9 cellular contexts compared by ENCODE assay signal in the genomic region with DNA sequence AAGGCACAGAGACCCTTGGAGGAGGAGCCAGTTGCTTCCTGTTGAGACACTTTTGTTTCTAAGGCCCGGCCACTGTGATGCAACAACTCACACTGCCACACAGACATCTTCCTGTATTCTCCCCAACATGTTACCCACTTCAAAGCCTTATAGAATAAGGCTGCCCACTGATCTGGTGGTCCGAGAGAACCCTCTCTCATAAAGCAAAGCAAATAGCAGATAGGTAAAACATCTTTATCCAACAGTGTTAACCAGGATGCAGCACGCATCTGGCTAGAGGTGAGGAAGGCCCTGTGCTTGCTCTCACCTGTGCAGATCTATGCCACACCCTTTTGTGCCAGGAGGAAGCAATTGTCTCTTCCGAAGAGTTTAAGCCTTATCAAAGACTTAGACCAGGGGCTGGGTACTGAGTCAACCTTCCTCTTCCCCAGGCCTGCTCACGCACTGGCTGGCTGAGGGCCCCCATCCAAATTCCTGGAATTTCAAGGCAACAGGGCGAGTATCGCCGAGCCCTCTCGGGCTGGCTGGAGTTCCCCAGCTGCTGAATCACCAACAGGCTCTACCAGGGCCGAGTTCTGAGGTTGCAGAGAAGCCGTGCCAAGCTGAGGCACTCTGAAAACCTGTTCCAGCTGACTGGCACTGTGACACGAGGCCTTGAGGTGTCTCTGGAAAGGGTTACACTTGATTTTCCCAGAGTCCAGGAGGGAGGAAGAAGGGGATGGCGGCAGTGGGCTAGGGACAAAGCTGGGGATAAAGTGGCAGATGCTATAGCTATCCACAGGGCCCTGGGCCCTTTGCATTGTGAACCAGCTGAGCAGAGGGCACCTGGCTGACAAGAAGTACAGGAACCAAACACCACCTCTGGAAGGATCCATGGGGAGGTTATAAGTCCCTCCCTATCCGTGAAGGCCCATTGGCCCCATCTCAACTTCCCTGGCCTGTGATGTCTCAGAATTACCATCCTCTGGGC. TPM values are rescaled to one million over a fixed set of nuclear protein-coding genes. Genes with fewer than 3 reads are reported as not detected.
A peak's percentile ranks its signal among the peaks of the same experiment; 100 is the strongest.
DNase-seq lines count a peak whose midpoint lies in the region; ATAC-seq lines count a peak whose summit lies in the region.
"Had no signal": no experiment of that assay in that cellular context is flagged by ENCODE, and none has a peak within 500 bp of the region (broad histone marks: within the 10 kb centered on the region; RNA-seq: fewer than 3 reads in every experiment).

No MANE protein-coding gene starts in this region.

- no peaks in the 10 kb centered on the region for H3K4me1 ChIP-seq in Karpas-422 (ENCODE audit: low read length)

- no peak for ATAC-seq in HG03442 (IDR thresholded peaks at IDR 0.05; ENCODE audit: unreplicated experiment)

- no peak overlapping the region for H3K27ac ChIP-seq in Karpas-422 (ENCODE audit: low read length)

- no peaks in the 10 kb centered on the region for H3K79me2 ChIP-seq in Karpas-422 (ENCODE audit: low read length)

- no peak overlapping the region for H3K9ac ChIP-seq in Karpas-422 (ENCODE audit: low read length)

- no peaks in the 10 kb centered on the region for H3K9me2 ChIP-seq in Karpas-422 (replicated peaks; ENCODE audit: insufficient read depth, low read length)

- peak overlapping the region; percentile 49 for H3K27ac Mint-ChIP-seq in activated CD4-positive, alpha-beta memory T cell treated with anti-CD3 and anti-CD28 coated beads for 36 hours
- H3K27ac Mint-ChIP-seq: activated B cell treated with CpG ODN at 0.5 μM for 24 hours had no signal

- H3K4me1 Mint-ChIP-seq in activated CD4-positive, alpha-beta memory T cell treated with anti-CD3 and anti-CD28 coated beads for 36 hours (ENCODE audit: low read depth), result peaks cover 18% of the 10 kb centered on the region
- H3K4me1 Mint-ChIP-seq: activated B cell treated with CpG ODN at 0.5 μM for 24 hours had no signal

- H2AFZ ChIP-seq in Karpas-422 (ENCODE audit: low read length), result no peak overlapping the region

- no peaks in the 10 kb centered on the region for H3K27me3 Mint-ChIP-seq in activated CD4-positive, alpha-beta memory T cell treated with anti-CD3 and anti-CD28 coated beads for 36 hours

- H3K4me3 Mint-ChIP-seq in activated CD4-positive, alpha-beta memory T cell treated with anti-CD3 and anti-CD28 coated beads for 36 hours, result no peak overlapping the region
- H3K4me3 Mint-ChIP-seq: activated B cell treated with CpG ODN at 0.5 μM for 24 hours had no signal

- no peaks in the 10 kb centered on the region for H3K9me3 Mint-ChIP-seq in activated CD4-positive, alpha-beta memory T cell treated with anti-CD3 and anti-CD28 coated beads for 36 hours
- H3K9me3 Mint-ChIP-seq: activated B cell treated with CpG ODN at 0.5 μM for 24 hours had no signal

- CTCF ChIA-PET in activated CD4-positive, alpha-beta memory T cell treated with anti-CD3 and anti-CD28 coated beads for 36 hours (lab: Charles Lee), result interaction anchor here (0.8 kb wide), 1 partner anchor 121 kb away, joined by 3 read pairs; no protein-coding TSS in a partner anchor

- intact Hi-C loops in activated CD4-positive, alpha-beta memory T cell treated with anti-CD3 and anti-CD28 coated beads for 36 hours (cut with micrococcal nuclease), result no loop called here

- no peaks in the 10 kb centered on the region for H3K36me3 ChIP-seq in Karpas-422 (ENCODE audit: insufficient read depth, low read length)

- H3K27me3 ChIP-seq in Karpas-422 (ENCODE audit: low read length), result no peaks in the 10 kb centered on the region; the same call in 1 of the 2 replicates

- H3K4me3 ChIP-seq in Karpas-422 (ENCODE audit: low read length), result no peak overlapping the region

- no peaks in the 10 kb centered on the region for H3K36me3 Mint-ChIP-seq in activated CD4-positive, alpha-beta memory T cell treated with anti-CD3 and anti-CD28 coated beads for 36 hours

- DNase-seq in activated gamma-delta T cell treated with Interleukin-2 at 50 U/mL for 16 hours (peak; percentile 43), activated gamma-delta T cell (lab: John Stamatoyannopoulos, UW) (no peak), glomerular visceral epithelial cell (ENCODE audit: extremely low spot score) (peak; percentile 93), Karpas-422 (no peak), NCI-H1092 (lab: John Stamatoyannopoulos, UW) (no peak)
- peak; percentile 54 for DNase-seq in activated CD4-positive, alpha-beta memory T cell treated with anti-CD3 and anti-CD28 coated beads for 36 hours
- peak; percentile 9 for DNase-seq in stimulated activated naive CD4-positive, alpha-beta T cell treated with Interleukin-2 at 50 U/mL for 16 hours (lab: John Stamatoyannopoulos, UW)
- DNase-seq: activated B cell treated with CpG ODN at 0.5 μM for 24 hours had no signal

- no peaks in the 10 kb centered on the region for H3K9me3 ChIP-seq in Karpas-422 (ENCODE audit: low read length)

- H3K4me2 ChIP-seq in Karpas-422 (ENCODE audit: low read depth, low read length, poor library complexity, severe bottlenecking), result no peak overlapping the region

- no peaks in the 10 kb centered on the region for H4K20me1 ChIP-seq in Karpas-422 (ENCODE audit: insufficient read depth, low read depth, low read length)

- POLR2A ChIA-PET in activated CD4-positive, alpha-beta memory T cell treated with anti-CD3 and anti-CD28 coated beads for 36 hours (lab: Charles Lee), result no interaction called here

RNA-seq across cellular contexts. Expression of gene TGFA, which starts 29.3 kb away (rescaled TPM):
- under 1 TPM; 0.50 to 0.58 TPM for total RNA-seq in activated CD4-positive, alpha-beta memory T cell treated with anti-CD3 and anti-CD28 coated beads for 36 hours
- total RNA-seq in Karpas-422 (2014; rRNA removed; shearing (Covaris generic); ENCODE audit: low replicate concordance), result not detected in 2 replicates

Comparison
In these comparisons a context has a peak if more than half of its experiments do, and no peak if none do; other contexts are left out.
1. DNase-seq: peak in activated gamma-delta T cell treated with Interleukin-2 at 50 U/mL for 16 hours (single experiment), activated CD4-positive, alpha-beta memory T cell treated with anti-CD3 and anti-CD28 coated beads for 36 hours (single experiment), glomerular visceral epithelial cell (single experiment) and stimulated activated naive CD4-positive, alpha-beta T cell treated with Interleukin-2 at 50 U/mL for 16 hours (single experiment); none in activated gamma-delta T cell (single experiment), Karpas-422 (single experiment) and NCI-H1092 (single experiment).